15 cellular contexts compared by ENCODE assay signal in the genomic region with DNA sequence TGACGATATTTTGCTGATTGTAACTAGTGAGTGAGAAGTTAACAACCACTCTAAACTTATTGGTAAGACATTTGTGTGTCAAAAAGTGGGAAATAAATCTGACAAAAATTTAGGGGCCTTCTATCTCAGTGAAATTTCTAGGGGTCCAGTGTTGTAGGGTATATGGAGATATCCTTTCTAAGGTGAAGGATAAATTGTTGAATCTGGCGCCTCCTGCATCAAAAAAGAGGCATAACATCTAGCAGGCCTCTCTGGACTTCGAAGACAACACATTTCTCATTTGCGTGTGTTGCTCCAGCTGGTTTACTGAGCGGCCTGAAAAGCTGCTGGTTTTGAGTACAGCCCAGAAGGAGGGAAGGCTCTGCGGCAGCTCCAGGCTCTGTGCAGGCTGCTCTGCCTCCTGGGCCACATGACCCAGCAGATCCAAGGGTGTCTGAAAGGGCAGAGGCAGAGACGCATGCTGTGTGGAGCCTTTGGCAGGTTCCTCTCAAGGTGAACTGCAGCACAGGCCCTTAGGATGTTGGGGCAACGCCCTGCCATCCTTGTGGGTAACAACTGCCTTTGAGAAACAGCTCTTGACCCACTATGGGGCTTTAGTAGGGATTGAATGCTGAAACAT.
DNase-seq lines count a peak whose midpoint lies in the region; ATAC-seq and TF ChIP-seq lines count a peak whose summit lies in the region.
"Had no signal": no experiment of that assay in that cellular context is flagged by ENCODE, and none has a peak within 500 bp of the region (broad histone marks: within the 10 kb centered on the region; RNA-seq: fewer than 3 reads in every experiment).

No MANE protein-coding gene starts in this region.

- no peak overlapping the region for H2BK20ac ChIP-seq in IMR-90 (ENCODE audit: low read depth, low read length)

- no peak overlapping the region for H4K5ac ChIP-seq in IMR-90 (ENCODE audit: low read depth, low read length)

- H4K20me1 ChIP-seq in IMR-90 (ENCODE audit: insufficient read depth, low read length): no peaks in the 10 kb centered on the region

- H3K9me3 ChIP-seq in IMR-90 (ENCODE audit: control insufficient read depth, insufficient read depth, low read length) (no peaks in the 10 kb centered on the region), esophagus squamous epithelium (no peaks in the 10 kb centered on the region)

- WGBS in IMR-90 (ENCODE audit: extremely low coverage in 2 of 2, insufficient read length in 1 of 2), 2 experiments: 92% methylated on average over 6 of the region's 8 CpGs; no CpG with 5 or more reads in 1 of the 2 experiments
- WGBS in esophagus squamous epithelium, 2 donors: 95% methylated on average over 6 to 7 of the region's 8 CpGs

- intact Hi-C loops in IMR-90 (cut with micrococcal nuclease) (no loop called here), esophagus squamous epithelium (cut with DNase I) (no loop called here)

- H3K9ac ChIP-seq in IMR-90 (ENCODE audit: low read depth, low read length): no peak overlapping the region

- no peaks in the 10 kb centered on the region for H3K4me1 Mint-ChIP-seq in nephron
- H3K4me1 Mint-ChIP-seq in immature natural killer cell: no peaks in the 10 kb centered on the region
- H3K4me1 Mint-ChIP-seq: activated naive CD4-positive, alpha-beta T cell treated with anti-CD3 and anti-CD28 coated beads, Interleukin-2, amount 50 U/mL, for 24 hours had no signal

- H3K9me1 ChIP-seq in IMR-90 (ENCODE audit: insufficient read depth, low read length): no peaks in the 10 kb centered on the region

- H3K27ac ChIP-seq in IMR-90 (ENCODE audit: insufficient read depth, low read length): no peak overlapping the region
- H3K27ac ChIP-seq in esophagus squamous epithelium: no peak overlapping the region
- H3K27ac ChIP-seq: SK-N-MC had no signal

- POLR2A ChIA-PET in IMR-90 (lab: Charles Lee; ENCODE audit: unreplicated experiment): no interaction called here

- H2AFZ ChIP-seq in IMR-90 (replicated peaks; ENCODE audit: low read length, poor library complexity): no peak overlapping the region

- dilution Hi-C loops in IMR-90 (cut with HindIII; ENCODE audit: low sequenced_read_pairs, unreplicated experiment): no loop called here

- no peak for ATAC-seq in IMR-90 (ENCODE audit: low read depth)
- ATAC-seq in omental fat pad (ENCODE audit: low FRiP score): no peak

- H3K36me3 ChIP-seq in IMR-90 (ENCODE audit: control insufficient read depth, insufficient read depth, low read length) (no peaks in the 10 kb centered on the region), esophagus squamous epithelium (peaks cover 0 to 30% (median 0%) of the 10 kb centered on the region in 3 donors)

- TF ChIP-seq CTCF in IMR-90 (conservative IDR thresholded peaks at IDR 0.05; ENCODE audit: low read depth, low read length): peak; percentile 27
- TF ChIP-seq CTCF in astrocyte of the cerebellum (IDR thresholded peaks at IDR 0.05; ENCODE audit: low read depth, low read length, missing control alignments): peak; percentile 22
- peak in 2 of 3 experiments; percentile 14 to 20 for TF ChIP-seq CTCF in nephron (IDR thresholded peaks at IDR 0.05; ENCODE audit: unreplicated experiment in 3 of 3)
- TF ChIP-seq CTCF in omental fat pad (IDR thresholded peaks at IDR 0.05): no peak
- TF ChIP-seq CTCF in esophagus squamous epithelium (IDR thresholded peaks at IDR 0.05): peak in 1 of 6 experiments; percentile 40

- no peak overlapping the region for H2AK9ac ChIP-seq in IMR-90 (replicated peaks; ENCODE audit: low read depth, low read length, poor library complexity)

- peaks cover 0 to 4% of the 10 kb centered on the region in 2 experiments; a peak in 2 of 4 replicates for H3K79me1 ChIP-seq in IMR-90 (ENCODE audit: low read depth in 1 of 2, low read length in 2 of 2)

- TF ChIP-seq RAD21 in IMR-90 (IDR thresholded peaks at IDR 0.05; ENCODE audit: low read length): no peak

- H3K27me3 ChIP-seq in IMR-90 (ENCODE audit: control insufficient read depth, insufficient read depth, low read length) (no peaks in the 10 kb centered on the region), esophagus squamous epithelium (no peaks in the 10 kb centered on the region)

- no peak overlapping the region for H3K56ac ChIP-seq in IMR-90 (ENCODE audit: extremely low read depth, insufficient read depth, low read length)

- no peak overlapping the region for H2BK15ac ChIP-seq in IMR-90 (ENCODE audit: low read depth, low read length)

- no TSS peak for BruUV-seq in IMR-90 (replicated peaks; lab: Mats Ljungman, UMichigan)

- H3K36me3 Mint-ChIP-seq in nephron (ENCODE audit: low read depth): peaks cover 8% of the 10 kb centered on the region
- peaks cover 0 to 9% (median 3%) of the 10 kb centered on the region in 3 donors for H3K36me3 Mint-ChIP-seq in immature natural killer cell

- H3K4me3 Mint-ChIP-seq in nephron (no peak overlapping the region), immature natural killer cell (no peak overlapping the region)
- H3K4me3 Mint-ChIP-seq: activated naive CD4-positive, alpha-beta T cell treated with anti-CD3 and anti-CD28 coated beads, Interleukin-2, amount 50 U/mL, for 24 hours; IgD-negative memory B cell had no signal

- DNase-seq in ELR (ENCODE audit: low read depth): peak; percentile 8
- DNase-seq in IMR-90: no peak
- DNase-seq in astrocyte of the cerebellum (ENCODE audit: low read depth): no peak
- DNase-seq in immature natural killer cell: no peak
- DNase-seq in omental fat pad (ENCODE audit: low spot score): no peak
- no peak for DNase-seq in NK-92 treated with Interleukin-12 subunit alpha and Interleukin-12 subunit beta, amount 100 ng/mL, for 24 hours (lab: John Stamatoyannopoulos, UW)
- no peak for DNase-seq in esophagus squamous epithelium (lab: John Stamatoyannopoulos, UW)
- DNase-seq: GDM1; NCI-H524 treated with DMSO at 0.1 percent for 48 hours; occipital lobe; stimulated activated CD4-positive, alpha-beta T cell treated with anti-CD3 and anti-CD28 coated beads, Interleukin-4, amount 100 ng/mL, for 1 hour had no signal

- H3K4ac ChIP-seq in IMR-90 (ENCODE audit: low read depth, low read length): no peak overlapping the region

- H3K23ac ChIP-seq in IMR-90 (ENCODE audit: low read depth, low read length): no peak overlapping the region

- no peak overlapping the region for H2BK120ac ChIP-seq in IMR-90 (ENCODE audit: low read depth, low read length)

- no peak overlapping the region for H4K8ac ChIP-seq in IMR-90 (ENCODE audit: low read depth in 2 of 2, low read length in 2 of 2)

- CTCF ChIA-PET in IMR-90 (lab: Yijun Ruan, JAX): no interaction called here

- no peak overlapping the region for H3K18ac ChIP-seq in IMR-90 (ENCODE audit: low read depth, low read length)

- H3K4me3 ChIP-seq in IMR-90 (ENCODE audit: insufficient read depth, low read depth, low read length): no peak overlapping the region
- H3K4me3 ChIP-seq in astrocyte of the cerebellum (ENCODE audit: low read depth, low read length): no peak overlapping the region
- H3K4me3 ChIP-seq in esophagus squamous epithelium: no peak overlapping the region
- H3K4me3 ChIP-seq: SK-N-MC had no signal

- H3K9me3 Mint-ChIP-seq in nephron (no peaks in the 10 kb centered on the region), immature natural killer cell (no peaks in the 10 kb centered on the region)
- H3K9me3 Mint-ChIP-seq: activated naive CD4-positive, alpha-beta T cell treated with anti-CD3 and anti-CD28 coated beads, Interleukin-2, amount 50 U/mL, for 24 hours; IgD-negative memory B cell had no signal

- H3K14ac ChIP-seq in IMR-90 (replicated peaks; ENCODE audit: low read depth, low read length): no peak overlapping the region

- H3K27ac Mint-ChIP-seq in nephron (no peak overlapping the region), immature natural killer cell (no peak overlapping the region)
- H3K27ac Mint-ChIP-seq: activated naive CD4-positive, alpha-beta T cell treated with anti-CD3 and anti-CD28 coated beads, Interleukin-2, amount 50 U/mL, for 24 hours; IgD-negative memory B cell had no signal

- H3K4me2 ChIP-seq in IMR-90 (ENCODE audit: low read depth, low read length): no peak overlapping the region

- no peaks in the 10 kb centered on the region for H3K27me3 Mint-ChIP-seq in nephron (ENCODE audit: low read depth)
- H3K27me3 Mint-ChIP-seq in immature natural killer cell (ENCODE audit: low read depth in 3 of 3): peaks cover 0 to 1% (median 0%) of the 10 kb centered on the region in 3 donors
- H3K27me3 Mint-ChIP-seq: activated naive CD4-positive, alpha-beta T cell treated with anti-CD3 and anti-CD28 coated beads, Interleukin-2, amount 50 U/mL, for 24 hours; IgD-negative memory B cell had no signal

- H3K4me1 ChIP-seq in IMR-90 (ENCODE audit: control insufficient read depth, insufficient read depth, low read length) (no peaks in the 10 kb centered on the region), esophagus squamous epithelium (no peaks in the 10 kb centered on the region)

- in situ Hi-C loops in IMR-90 (cut with MboI; ENCODE audit: low sequenced_read_pairs): loop anchor here (5.0 kb wide), 1 partner anchor 1018 kb away; no protein-coding TSS in a partner anchor
- in situ Hi-C loops in astrocyte of the cerebellum (cut with HindIII; ENCODE audit: low sequenced_read_pairs): no loop called here

- H2AK5ac ChIP-seq in IMR-90 (ENCODE audit: low read depth, low read length): no peak overlapping the region

- H4K91ac ChIP-seq in IMR-90 (ENCODE audit: insufficient read depth, low read depth, low read length): no peak overlapping the region

- TF ChIP-seq POLR2A in IMR-90 (IDR thresholded peaks at IDR 0.05; ENCODE audit: low read depth, low read length): no peak
- TF ChIP-seq POLR2A in esophagus squamous epithelium (IDR thresholded peaks at IDR 0.05): no peak

- H2BK5ac ChIP-seq in IMR-90 (ENCODE audit: low read depth, low read length, poor library complexity, severe bottlenecking): no peak overlapping the region

TF ChIP-seq in IMR-90, 13 proteins besides CTCF, POLR2A, EP300 and RAD21 (continues in another document):
- TF ChIP-seq, protein P1, sequence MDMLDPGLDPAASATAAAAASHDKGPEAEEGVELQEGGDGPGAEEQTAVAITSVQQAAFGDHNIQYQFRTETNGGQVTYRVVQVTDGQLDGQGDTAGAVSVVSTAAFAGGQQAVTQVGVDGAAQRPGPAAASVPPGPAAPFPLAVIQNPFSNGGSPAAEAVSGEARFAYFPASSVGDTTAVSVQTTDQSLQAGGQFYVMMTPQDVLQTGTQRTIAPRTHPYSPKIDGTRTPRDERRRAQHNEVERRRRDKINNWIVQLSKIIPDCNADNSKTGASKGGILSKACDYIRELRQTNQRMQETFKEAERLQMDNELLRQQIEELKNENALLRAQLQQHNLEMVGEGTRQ (IDR thresholded peaks at IDR 0.05; ENCODE audit: low read depth, low read length): no peak
- TF ChIP-seq CEBPB (IDR thresholded peaks at IDR 0.05; ENCODE audit: low read depth, low read length): no peak

Comparison
In these comparisons a context has a peak if more than half of its experiments do, and no peak if none do; other contexts are left out.
1. CTCF ChIP-seq: peak in IMR-90 (single experiment), astrocyte of the cerebellum (single experiment) and nephron (2 of 3); none in omental fat pad (0 of 3).